In genomic region chr16:30488764-30489595, GRCh38 we compare ENCODE assay signal across 2 cellular contexts.
TF ChIP-seq lines count a peak whose summit lies in the region.

No MANE protein-coding gene starts in this region.

TF ChIP-seq in HEK293, 187 proteins besides CTCF, POLR2A, EP300 and RAD21:
- TF ChIP-seq PRDM10 (tag by site-specific recombination; IDR thresholded peaks at IDR 0.05) (peak; percentile 39; the same call in 1 of the 2 replicates), ZNF423 (tag by site-specific recombination; IDR thresholded peaks at IDR 0.05) (no peak), REST (tag by site-specific recombination; IDR thresholded peaks at IDR 0.05) (peak; percentile 72), ZIC2 (tag by site-specific recombination; IDR thresholded peaks at IDR 0.05) (peak; percentile 59), ZNF23 (tag by site-specific recombination; IDR thresholded peaks at IDR 0.05; ENCODE audit: borderline replicate concordance) (no peak)

TF ChIP-seq in HepG2, 621 proteins besides CTCF, POLR2A, EP300 and RAD21 (continues in another document):
- TF ChIP-seq ZXDC (CRISPR knock-in tag; IDR thresholded peaks at IDR 0.05) (no peak), ZFYVE20 (CRISPR knock-in tag; IDR thresholded peaks at IDR 0.05; ENCODE audit: borderline replicate concordance, low read depth) (no peak), ZMAT3 (CRISPR knock-in tag; conservative IDR thresholded peaks at IDR 0.05) (no peak), STAT6 (CRISPR knock-in tag; IDR thresholded peaks at IDR 0.05; ENCODE audit: borderline replicate concordance) (no peak), PLRG1 (conservative IDR thresholded peaks at IDR 0.05) (no peak), ZNF597 (CRISPR knock-in tag; IDR thresholded peaks at IDR 0.05) (no peak), HIVEP1 (CRISPR knock-in tag; IDR thresholded peaks at IDR 0.05) (no peak), HMG20B (CRISPR knock-in tag; conservative IDR thresholded peaks at IDR 0.05) (peak; percentile 85; the same call in 1 of the 2 replicates), NFIB (CRISPR knock-in tag; IDR thresholded peaks at IDR 0.05; ENCODE audit: borderline replicate concordance) (no peak), ZNF460 (CRISPR knock-in tag; IDR thresholded peaks at IDR 0.05; ENCODE audit: borderline replicate concordance) (no peak), TRIM24 (CRISPR knock-in tag; IDR thresholded peaks at IDR 0.05) (no peak), ZNF33B (CRISPR knock-in tag; IDR thresholded peaks at IDR 0.05) (no peak), NR2F6 (IDR thresholded peaks at IDR 0.05) (peak; percentile 51), NR2F6 (CRISPR knock-in tag; IDR thresholded peaks at IDR 0.05) (peak; percentile 62), ZNF552 (CRISPR knock-in tag; IDR thresholded peaks at IDR 0.05; ENCODE audit: borderline replicate concordance) (no peak), HDAC6 (IDR thresholded peaks at IDR 0.05; ENCODE audit: low read depth, low read length) (no peak), MYNN (CRISPR knock-in tag; IDR thresholded peaks at IDR 0.05; ENCODE audit: low read depth) (no peak; the same call in 1 of the 2 replicates), DNMT1 (CRISPR knock-in tag; IDR thresholded peaks at IDR 0.05) (no peak), ZNF441 (CRISPR knock-in tag; IDR thresholded peaks at IDR 0.05; ENCODE audit: borderline replicate concordance) (0 out of 2 replicates have a peak, but pooled peaks have one; percentile 54), TIGD3 (CRISPR knock-in tag; IDR thresholded peaks at IDR 0.05; ENCODE audit: borderline replicate concordance) (no peak), FOXO4 (CRISPR knock-in tag; conservative IDR thresholded peaks at IDR 0.05) (no peak), ZNF614 (CRISPR knock-in tag; IDR thresholded peaks at IDR 0.05; ENCODE audit: borderline replicate concordance) (peak; percentile 52; the same call in 1 of the 2 replicates), TFDP1 (CRISPR knock-in tag; IDR thresholded peaks at IDR 0.05; ENCODE audit: borderline replicate concordance) (peak; percentile 33; the same call in 1 of the 2 replicates), ZNF878 (CRISPR knock-in tag; IDR thresholded peaks at IDR 0.05) (no peak), ONECUT2 (CRISPR knock-in tag; IDR thresholded peaks at IDR 0.05) (no peak), SP140L (CRISPR knock-in tag; IDR thresholded peaks at IDR 0.05; ENCODE audit: borderline replicate concordance) (no peak), ZNF776 (CRISPR knock-in tag; IDR thresholded peaks at IDR 0.05) (no peak), TAF15 (IDR thresholded peaks at IDR 0.05; ENCODE audit: low read depth, low read length, poor library complexity, severe bottlenecking) (no peak), ZKSCAN5 (CRISPR knock-in tag; IDR thresholded peaks at IDR 0.05) (no peak), ZHX2 (IDR thresholded peaks at IDR 0.05; ENCODE audit: low read depth) (no peak), ZHX2 (CRISPR knock-in tag; IDR thresholded peaks at IDR 0.05; ENCODE audit: borderline replicate concordance) (no peak), AKNA (CRISPR knock-in tag; IDR thresholded peaks at IDR 0.05; ENCODE audit: borderline replicate concordance) (no peak), MTA3 (CRISPR knock-in tag; IDR thresholded peaks at IDR 0.05) (no peak), BRD4 (CRISPR knock-in tag; IDR thresholded peaks at IDR 0.05) (0 out of 2 replicates have a peak, but pooled peaks have one; percentile 50), ZNF576 (CRISPR knock-in tag; IDR thresholded peaks at IDR 0.05) (no peak), SAFB2 (CRISPR knock-in tag; IDR thresholded peaks at IDR 0.05; ENCODE audit: borderline replicate concordance, low read depth) (no peak)
